11 cellular contexts compared by ENCODE assay signal in the genomic region with DNA sequence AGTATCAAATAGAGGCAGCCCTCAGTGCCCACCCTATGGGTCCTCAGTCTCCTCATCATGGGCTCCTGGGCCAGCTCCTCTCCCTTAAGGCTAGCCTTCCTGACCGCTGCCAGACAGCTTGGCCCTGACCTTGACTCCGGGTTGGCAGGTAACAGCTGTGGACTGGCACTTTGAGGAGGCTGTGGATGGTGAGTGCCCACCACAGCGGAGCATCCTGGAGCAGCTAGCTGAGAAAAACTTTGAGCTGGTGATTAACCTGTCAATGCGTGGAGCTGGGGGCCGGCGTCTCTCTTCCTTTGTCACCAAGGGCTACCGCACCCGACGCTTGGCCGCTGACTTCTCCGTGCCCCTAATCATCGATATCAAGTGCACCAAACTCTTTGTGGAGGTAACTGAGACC. TPM values are rescaled to one million over a fixed set of nuclear protein-coding genes. Genes with fewer than 3 reads are reported as not detected.
"Had no signal": no experiment of that assay in that cellular context is flagged by ENCODE, and none has a peak within 500 bp of the region (broad histone marks: within the 10 kb centered on the region; RNA-seq: fewer than 3 reads in every experiment).

No MANE protein-coding gene starts in this region.

- H3K4me3 Mint-ChIP-seq: HFFc6, IgD-negative memory B cell had no signal

- H3K9me3 Mint-ChIP-seq: HFFc6, IgD-negative memory B cell had no signal

- H3K4me1 ChIP-seq: HAP-1 had no signal

- H3K4me3 ChIP-seq: GM23248, HAP-1 had no signal

- H3K9me3 ChIP-seq: HAP-1 had no signal

- ATAC-seq: HCT116, HepG2 had no signal

- H3K27ac Mint-ChIP-seq: HFFc6, IgD-negative memory B cell had no signal

- H3K27ac ChIP-seq: GM23248, HL-60 had no signal

- H3K27me3 Mint-ChIP-seq: IgD-negative memory B cell had no signal

- DNase-seq: GM23248, GOT3, H7, HFFc6 had no signal

RNA-seq across cellular contexts. Expression of a gene that starts 26.7 kb away (rescaled TPM):
- total RNA-seq: GM23248, HFFc6 had no signal
- polyA plus RNA-seq: GM23248, IgD-negative memory B cell had no signal

RNA-seq across cellular contexts. Expression of a gene that starts 39.1 kb away (rescaled TPM):
- total RNA-seq: GM23248, H4, H7, HepG2, HFFc6, HT1080 had no signal
- polyA plus RNA-seq: GM23248, IgD-negative memory B cell had no signal
